ENCODE assay signal across 23 cellular contexts in the genomic region with DNA sequence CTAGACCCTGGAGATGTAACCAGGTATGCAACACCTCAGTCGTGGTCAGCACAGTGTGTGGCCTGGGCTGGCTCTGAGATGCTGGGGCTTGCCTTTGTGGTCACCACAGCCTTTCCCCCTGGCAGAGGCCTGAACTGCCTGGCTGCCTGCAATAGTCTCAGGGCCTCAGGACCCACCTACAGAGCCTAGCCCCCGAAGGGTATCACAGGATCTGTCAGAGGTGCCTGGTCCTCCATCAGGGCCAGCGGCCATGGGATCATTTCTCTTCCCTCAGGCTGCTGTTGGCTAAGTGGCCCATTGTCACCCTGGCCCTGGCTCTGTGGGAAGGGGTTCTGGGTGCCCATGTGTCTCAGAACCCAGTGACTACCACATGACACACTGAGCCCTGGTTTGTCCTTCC.
"Had no signal": no experiment of that assay in that cellular context is flagged by ENCODE, and none has a peak within 500 bp of the region (broad histone marks: within the 10 kb centered on the region; RNA-seq: fewer than 3 reads in every experiment).

No MANE protein-coding gene starts in this region.

- DNase-seq: Kasumi-1, MM.1S, NCI-H1092 treated with DMSO at 0.1 percent for 48 hours, NCI-H1436, NCI-H187, NCI-H2029, NCI-H2081 treated with DMSO at 0.1 percent for 48 hours, NCI-H2171, NCI-H226, NCI-H446, NCI-H510A, NCI-H524 treated with DMSO at 0.1 percent for 48 hours, NCI-H69, NCI-H774, Right ventricle myocardium superior, RPMI8226, SIG-M5 had no signal

- ATAC-seq: K562 had no signal

- H3K9me3 ChIP-seq: SJSA1 had no signal

- H3K36me3 ChIP-seq: SJSA1 had no signal

- H3K4me3 Mint-ChIP-seq: IgD-negative memory B cell had no signal

- H3K4me3 ChIP-seq: K562, SJSA1, SK-N-MC had no signal

- H3K9me3 Mint-ChIP-seq: IgD-negative memory B cell had no signal

- H3K4me1 Mint-ChIP-seq: IgD-negative memory B cell had no signal

- H3K27me3 ChIP-seq: SJSA1 had no signal

- H3K27ac Mint-ChIP-seq: IgD-negative memory B cell had no signal

- H3K9ac ChIP-seq: KMS-11 had no signal

- H3K4me2 ChIP-seq: KMS-11 had no signal

- H3K27ac ChIP-seq: HL-60, KMS-11, SJSA1, SK-N-MC had no signal
